8 cellular contexts compared by ENCODE assay signal in genomic region chr2:143128681-143129580, GRCh38. TPM values are rescaled to one million over a fixed set of nuclear protein-coding genes. Genes with fewer than 3 reads are reported as not detected.
A peak's percentile ranks its signal among the peaks of the same experiment; 100 is the strongest.
DNase-seq lines count a peak whose midpoint lies in the region; ATAC-seq and TF ChIP-seq lines count a peak whose summit lies in the region.

Gene ARHGAP15, plus strand, starts transcription at chr2:143129419.

- no peaks in the 10 kb centered on the region for H3K27me3 ChIP-seq in neutrophil

- H3K4me3 Mint-ChIP-seq in osteocyte (ENCODE audit: unreplicated experiment): no peak within 1 kb of the TSS

- H3K27me3 Mint-ChIP-seq in osteocyte (ENCODE audit: unreplicated experiment): peaks cover 40% of the 10 kb centered on the region

- ATAC-seq in GM18861 (IDR thresholded peaks at IDR 0.05; ENCODE audit: unreplicated experiment) (peak; percentile 83), HG02885 (IDR thresholded peaks at IDR 0.05; ENCODE audit: poor library complexity, unreplicated experiment) (peak; percentile 90)

- H3K27ac ChIP-seq in neutrophil: peak within 1 kb of the TSS; percentile 95

- no peaks in the 10 kb centered on the region for H3K36me3 Mint-ChIP-seq in osteocyte (ENCODE audit: unreplicated experiment)

- peaks cover 84 to 90% of the 10 kb centered on the region in 2 experiments for H3K4me1 ChIP-seq in neutrophil (ENCODE audit: control insufficient read depth in 1 of 2, insufficient read depth in 1 of 2, low read depth in 1 of 2, low read length in 1 of 2)

- no peak within 1 kb of the TSS for H3K27ac Mint-ChIP-seq in osteocyte (ENCODE audit: unreplicated experiment)

- H3K4me1 Mint-ChIP-seq in osteocyte (ENCODE audit: unreplicated experiment): peaks cover 5% of the 10 kb centered on the region

- peak; percentile 58; the same call in 1 of the 2 replicates for TF ChIP-seq POLR2A in Raji (IDR thresholded peaks at IDR 0.05; ENCODE audit: insufficient read depth, low read depth, low read length)

- no peaks in the 10 kb centered on the region for H3K9me3 ChIP-seq in neutrophil

- TF ChIP-seq CTCF in neutrophil (IDR thresholded peaks at IDR 0.05) (no peak), osteocyte (IDR thresholded peaks at IDR 0.05) (no peak)

- H3K4me3 ChIP-seq in neutrophil (ENCODE audit: low read depth in 1 of 2, low read length in 1 of 2): peak within 1 kb of the TSS; percentile 59 to 69

- H3K9me3 Mint-ChIP-seq in osteocyte (ENCODE audit: unreplicated experiment): no peaks in the 10 kb centered on the region

- peak; percentile 58 for DNase-seq in activated effector memory CD4-positive, alpha-beta T cell treated with Interleukin-2 at 50 U/mL for 16 hours
- DNase-seq in ureter (ENCODE audit: low spot score): peak; percentile 45
- no peak for DNase-seq in osteocyte (ENCODE audit: extremely low spot score, unreplicated experiment)
- no peak for DNase-seq in NCI-H128 (lab: John Stamatoyannopoulos, UW; ENCODE audit: unreplicated experiment)

- H3K36me3 ChIP-seq in neutrophil: no peaks in the 10 kb centered on the region

RNA-seq across cellular contexts. Expression of gene ARHGAP15, which starts in this region (rescaled TPM):
- total RNA-seq in ureter (12.4 TPM), osteocyte (not detected in 2 replicates)

Comparison
In these comparisons a context has a peak if more than half of its experiments do, and no peak if none do; other contexts are left out.
1. RNA of gene ARHGAP15 (total RNA-seq): 12.4 TPM in ureter (single experiment); not detected in osteocyte; every median in the first group is over 10 times any median in the second.
2. DNase-seq: peak in activated effector memory CD4-positive, alpha-beta T cell treated with Interleukin-2 at 50 U/mL for 16 hours (single experiment) and ureter (single experiment); none in osteocyte (single experiment) and NCI-H128 (single experiment).